ENCODE assay signal across 8 cellular contexts in the genomic region with DNA sequence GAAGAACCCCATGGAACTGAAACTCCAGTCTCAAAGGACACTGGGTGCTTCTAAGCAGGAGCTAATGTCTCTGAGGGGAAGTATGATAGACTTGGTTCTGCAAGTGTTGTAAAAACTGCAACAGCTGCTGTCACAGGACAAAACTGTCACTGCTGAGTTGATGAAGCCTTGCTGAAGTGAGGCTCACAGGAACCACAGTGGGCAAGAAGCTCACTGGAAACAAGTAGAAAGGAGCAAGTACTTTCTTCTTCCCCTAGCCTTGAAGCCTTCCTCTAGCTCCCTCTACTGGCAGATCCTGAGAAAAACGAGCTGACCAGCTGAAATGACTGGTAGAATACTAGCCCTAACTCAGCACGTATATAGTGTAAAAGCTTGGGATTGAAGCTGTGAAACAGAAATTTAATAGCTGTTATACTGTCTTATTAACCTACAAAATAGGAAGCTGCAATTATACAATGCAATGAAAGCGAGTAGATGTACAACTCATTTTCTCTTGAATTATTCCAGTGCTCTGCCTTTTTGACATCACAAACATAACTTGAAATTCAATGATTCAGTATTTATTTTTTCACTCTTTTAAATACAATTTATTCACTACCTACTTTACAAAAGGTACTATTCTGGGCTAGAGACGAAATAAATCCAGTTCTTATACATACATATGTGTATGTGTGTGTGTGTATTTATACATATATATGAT.
DNase-seq lines count a peak whose midpoint lies in the region; ATAC-seq and TF ChIP-seq lines count a peak whose summit lies in the region.

No MANE protein-coding gene starts in this region.

- ATAC-seq in right cardiac atrium (peak; percentile 71 to 73), gastrocnemius medialis (no peak)

- intact Hi-C loops in right cardiac atrium (cut with DNase I) (loop anchor here in 1 of 4 donors (5.0 to 10.0 kb wide), 2 partner anchors 68 to 275 kb away; no protein-coding TSS in a partner anchor), gastrocnemius medialis (cut with DNase I; ENCODE audit: low total_unique reads) (no loop called here)

- no peak overlapping the region for H3K27ac Mint-ChIP-seq in HFFc6

- in situ Hi-C loops in gastrocnemius medialis (cut with MboI; ENCODE audit: low sequenced_read_pairs in 4 of 4), result no loop called here

- DNase-seq in GM12865 (ENCODE audit: low read depth) (peak; percentile 78), HFFc6 (peak; percentile 68), MG63 (peak; percentile 53), SK-N-MC (ENCODE audit: low read depth, low spot score) (peak; percentile 51), anterior cingulate cortex (lab: John Stamatoyannopoulos, UW) (peak in 47 of 58 donors; percentile 3 to 77 (median 42)), right cardiac atrium (peak; percentile 15 to 24 (median 23)), gastrocnemius medialis (peak; percentile 2 to 11)

- no peaks in the 10 kb centered on the region for H3K4me1 Mint-ChIP-seq in HFFc6 (ENCODE audit: low read depth)

- H3K9me3 Mint-ChIP-seq in HFFc6, result no peaks in the 10 kb centered on the region

- H3K27ac ChIP-seq in 22Rv1 (no peak overlapping the region), SK-N-MC (no peak overlapping the region), right cardiac atrium (ENCODE audit: low read length) (no peak overlapping the region), gastrocnemius medialis (no peak overlapping the region)

- H3K36me3 ChIP-seq in MG63 (no peaks in the 10 kb centered on the region), SK-N-MC (ENCODE audit: insufficient read depth, low read length) (no peaks in the 10 kb centered on the region), gastrocnemius medialis (no peaks in the 10 kb centered on the region)

- WGBS in right cardiac atrium, result 8% methylated on average over 4 of the region's 4 CpGs

- H3K4me3 ChIP-seq in GM12865 (ENCODE audit: low read depth, low read length) (no peak overlapping the region), MG63 (no peak overlapping the region), SK-N-MC (no peak overlapping the region), right cardiac atrium (ENCODE audit: low read length) (no peak overlapping the region), gastrocnemius medialis (no peak overlapping the region)

- no peaks in the 10 kb centered on the region for H3K36me3 Mint-ChIP-seq in HFFc6 (ENCODE audit: low read depth)

- no peaks in the 10 kb centered on the region for H3K4me1 ChIP-seq in right cardiac atrium (ENCODE audit: control insufficient read depth, insufficient read depth, low read length)
- no peaks in the 10 kb centered on the region for H3K4me1 ChIP-seq in gastrocnemius medialis

- no peak overlapping the region for H3K9ac ChIP-seq in SK-N-MC (ENCODE audit: insufficient read length)

- H3K27me3 ChIP-seq in MG63 (no peaks in the 10 kb centered on the region), right cardiac atrium (ENCODE audit: control insufficient read depth, insufficient read depth) (no peaks in the 10 kb centered on the region), gastrocnemius medialis (no peaks in the 10 kb centered on the region)

- H3K27me3 Mint-ChIP-seq in HFFc6 (ENCODE audit: insufficient read depth), result no peaks in the 10 kb centered on the region; the same call in none of the 2 replicates

- H3K4me3 Mint-ChIP-seq in HFFc6, result no peak overlapping the region

- TF ChIP-seq CTCF in 22Rv1 (IDR thresholded peaks at IDR 0.05), result peak; percentile 94
- TF ChIP-seq CTCF in GM12865 (IDR thresholded peaks at IDR 0.05; ENCODE audit: insufficient read depth, low read depth, low read length, missing control alignments), result peak; percentile 92
- TF ChIP-seq CTCF in HFFc6 (IDR thresholded peaks at IDR 0.05), result peak; percentile 93
- TF ChIP-seq CTCF in gastrocnemius medialis (IDR thresholded peaks at IDR 0.05 in 4 of 5, conservative IDR thresholded peaks at IDR 0.05 in 1 of 5), result peak in 2 of 5 experiments; percentile 48 to 51

- H3K9me3 ChIP-seq in MG63 (no peaks in the 10 kb centered on the region; the same call in 1 of the 2 replicates), SK-N-MC (ENCODE audit: low read depth, low read length) (no peaks in the 10 kb centered on the region), right cardiac atrium (ENCODE audit: control insufficient read depth, low read length) (no peaks in the 10 kb centered on the region), gastrocnemius medialis (no peaks in the 10 kb centered on the region)

- no peak for TF ChIP-seq POLR2A in gastrocnemius medialis (IDR thresholded peaks at IDR 0.05)

Comparison
In these comparisons a context has a peak if more than half of its experiments do, and no peak if none do; other contexts are left out.
1. DNase-seq: peak in every context shown above with its lines; median percentile 78 in GM12865; 68 in HFFc6; 53 in MG63; 51 in SK-N-MC; 42 in anterior cingulate cortex; 23 in right cardiac atrium; 6 in gastrocnemius medialis.
2. ATAC-seq: peak in right cardiac atrium (2 of 2); none in gastrocnemius medialis (0 of 2).